In the genomic region with DNA sequence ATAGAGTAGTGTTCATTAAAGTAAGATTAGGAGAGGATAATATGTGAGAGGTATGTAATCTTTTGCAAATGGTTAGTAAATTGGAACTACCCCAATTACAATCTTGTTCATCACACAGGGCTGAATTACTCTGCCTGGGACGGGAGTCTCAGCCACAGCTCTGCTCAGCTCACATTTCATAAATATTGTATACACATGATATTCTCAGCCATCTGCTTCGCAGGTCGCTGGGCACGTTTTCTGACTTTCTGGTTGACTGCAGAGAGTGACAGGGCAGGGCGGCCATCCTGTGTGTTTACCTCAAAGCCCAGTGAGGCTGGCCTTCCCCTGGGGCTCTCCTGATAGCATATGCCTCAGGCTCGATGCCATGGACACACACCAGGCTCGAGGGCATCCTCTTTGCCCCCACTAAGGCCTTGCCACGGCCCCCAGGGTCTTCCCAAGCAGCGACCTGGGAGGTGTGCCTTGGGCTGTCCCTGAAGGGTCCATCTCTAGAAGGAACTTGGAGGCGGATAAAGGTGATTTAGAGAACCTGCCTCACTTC, we compare ENCODE assay signal across 16 cellular contexts.
"Had no signal": no experiment of that assay in that cellular context is flagged by ENCODE, and none has a peak within 500 bp of the region (broad histone marks: within the 10 kb centered on the region; RNA-seq: fewer than 3 reads in every experiment).

No MANE protein-coding gene starts in this region.

- H3K4me3 ChIP-seq: adrenal gland, coronary artery had no signal

- H3K27me3 Mint-ChIP-seq: activated CD4-positive, alpha-beta T cell treated with anti-CD3 and anti-CD28 coated beads, Interleukin-2, amount 10 ng/mL, durations not matched to agents 7 days and 5 days had no signal

- ATAC-seq: activated T-helper 17 cell treated with anti-CD3 and anti-CD28 coated beads, Interleukin-2, amount 50 U/mL, for 72 hours; foreskin keratinocyte had no signal

- H3K27me3 ChIP-seq: adrenal gland, foreskin keratinocyte had no signal

- H3K27ac Mint-ChIP-seq: activated CD4-positive, alpha-beta T cell treated with anti-CD3 and anti-CD28 coated beads, Interleukin-2, amount 10 ng/mL, durations not matched to agents 7 days and 5 days; activated T-helper 17 cell treated with anti-CD3 and anti-CD28 coated beads, Interleukin-2, amount 50 U/mL, for 72 hours; nephron had no signal

- H3K4me3 Mint-ChIP-seq: activated CD4-positive, alpha-beta T cell treated with anti-CD3 and anti-CD28 coated beads, Interleukin-2, amount 10 ng/mL, durations not matched to agents 7 days and 5 days; activated T-helper 17 cell treated with anti-CD3 and anti-CD28 coated beads, Interleukin-2, amount 50 U/mL, for 72 hours; nephron had no signal

- H3K9me3 Mint-ChIP-seq: activated CD4-positive, alpha-beta T cell treated with anti-CD3 and anti-CD28 coated beads, Interleukin-2, amount 10 ng/mL, durations not matched to agents 7 days and 5 days; activated T-helper 17 cell treated with anti-CD3 and anti-CD28 coated beads, Interleukin-2, amount 50 U/mL, for 72 hours had no signal

- H3K4me1 Mint-ChIP-seq: activated CD4-positive, alpha-beta T cell treated with anti-CD3 and anti-CD28 coated beads, Interleukin-2, amount 10 ng/mL, durations not matched to agents 7 days and 5 days; activated T-helper 17 cell treated with anti-CD3 and anti-CD28 coated beads, Interleukin-2, amount 50 U/mL, for 72 hours had no signal

- H3K4me1 ChIP-seq: adrenal gland, foreskin keratinocyte had no signal

- H3K36me3 ChIP-seq: adrenal gland had no signal

- DNase-seq: activated CD4-positive, alpha-beta T cell treated with anti-CD3 and anti-CD28 coated beads, Interleukin-2, amount 10 ng/mL, durations not matched to agents 7 days and 5 days; activated CD4-positive, CD25-positive, alpha-beta regulatory T cell; activated CD8-positive, alpha-beta memory T cell treated with anti-CD3 and anti-CD28 coated beads for 24 hours; activated naive CD4-positive, alpha-beta T cell treated with anti-CD3 and anti-CD28 coated beads, Interleukin-2, amount 50 U/mL, for 16 hours; central memory CD4-positive, alpha-beta T cell; effector CD4-positive, alpha-beta T cell; foreskin keratinocyte; head of caudate nucleus; stimulated activated CD4-positive, alpha-beta T cell treated with anti-CD3 and anti-CD28 coated beads, Interleukin-12 subunit alpha, Interleukin-12 subunit beta, amount 100 ng/mL, for 4 hours; stimulated activated naive CD4-positive, alpha-beta T cell; substantia nigra; trophoblast cell had no signal

- H3K9me3 ChIP-seq: adrenal gland had no signal

- H3K27ac ChIP-seq: adrenal gland, coronary artery, foreskin keratinocyte had no signal
